ENCODE assay signal across 12 cellular contexts in genomic region chr1:151867785-151868403, GRCh38. TPM values are rescaled to one million over a fixed set of nuclear protein-coding genes. Genes with fewer than 3 reads are reported as not detected.
A peak's percentile ranks its signal among the peaks of the same experiment; 100 is the strongest.
DNase-seq lines count a peak whose midpoint lies in the region; ATAC-seq and TF ChIP-seq lines count a peak whose summit lies in the region.
"Had no signal": no experiment of that assay in that cellular context is flagged by ENCODE, and none has a peak within 500 bp of the region (broad histone marks: within the 10 kb centered on the region; RNA-seq: fewer than 3 reads in every experiment).

No MANE protein-coding gene starts in this region.

- no peaks in the 10 kb centered on the region for H3K27me3 Mint-ChIP-seq in activated naive CD8-positive, alpha-beta T cell
- H3K27me3 Mint-ChIP-seq in activated naive CD8-positive, alpha-beta T cell treated with anti-CD3 and anti-CD28 coated beads for 36 hours: no peaks in the 10 kb centered on the region

- ATAC-seq in thoracic aorta (ENCODE audit: insufficient number of reproducible peaks, low FRiP score, low read depth) (peak; percentile 36), GM21367 (IDR thresholded peaks at IDR 0.05; ENCODE audit: unreplicated experiment) (no peak)
- ATAC-seq: Panc1 had no signal

- H3K9me3 Mint-ChIP-seq in activated naive CD8-positive, alpha-beta T cell (ENCODE audit: low read depth): no peaks in the 10 kb centered on the region
- no peaks in the 10 kb centered on the region for H3K9me3 Mint-ChIP-seq in activated naive CD8-positive, alpha-beta T cell treated with anti-CD3 and anti-CD28 coated beads for 36 hours
- H3K9me3 Mint-ChIP-seq: brain had no signal

- peak overlapping the region; percentile 5 for H3K27ac Mint-ChIP-seq in activated naive CD8-positive, alpha-beta T cell
- H3K27ac Mint-ChIP-seq in activated naive CD8-positive, alpha-beta T cell treated with anti-CD3 and anti-CD28 coated beads for 36 hours: no peak overlapping the region
- H3K27ac Mint-ChIP-seq: brain had no signal

- no peaks in the 10 kb centered on the region for H3K27me3 ChIP-seq in thoracic aorta (replicated peaks; ENCODE audit: insufficient read depth)
- H3K27me3 ChIP-seq: BLaER1 treated with 17β-estradiol and CSF1 and Interleukin-3, amounts not matched to agents 10 nM and 100 nM had no signal

- no peaks in the 10 kb centered on the region for H3K9me3 ChIP-seq in thoracic aorta
- H3K9me3 ChIP-seq: BLaER1 treated with 17β-estradiol and CSF1 and Interleukin-3, amounts not matched to agents 10 nM and 100 nM had no signal

- POLR2A ChIA-PET in RWPE1 (lab: Yijun Ruan, JAX; ENCODE audit: low non-redundant PET): no interaction called here

- H3K4me3 ChIP-seq in fibroblast of mammary gland (ENCODE audit: control insufficient read depth, low read depth, low read length) (no peak overlapping the region), thoracic aorta (no peak overlapping the region)
- H3K4me3 ChIP-seq: BLaER1 treated with 17β-estradiol and CSF1 and Interleukin-3, amounts not matched to agents 10 nM and 100 nM had no signal

- H3K4me3 Mint-ChIP-seq in activated naive CD8-positive, alpha-beta T cell: no peak overlapping the region
- no peak overlapping the region for H3K4me3 Mint-ChIP-seq in activated naive CD8-positive, alpha-beta T cell treated with anti-CD3 and anti-CD28 coated beads for 36 hours
- H3K4me3 Mint-ChIP-seq: brain had no signal

- H3K36me3 ChIP-seq in thoracic aorta: no peaks in the 10 kb centered on the region
- H3K36me3 ChIP-seq: BLaER1 treated with 17β-estradiol and CSF1 and Interleukin-3, amounts not matched to agents 10 nM and 100 nM had no signal

- H3K4me1 ChIP-seq in thoracic aorta (ENCODE audit: control insufficient read depth in 1 of 2, low read depth in 2 of 2): no peaks in the 10 kb centered on the region

- H3K36me3 Mint-ChIP-seq in activated naive CD8-positive, alpha-beta T cell: no peaks in the 10 kb centered on the region
- H3K36me3 Mint-ChIP-seq in activated naive CD8-positive, alpha-beta T cell treated with anti-CD3 and anti-CD28 coated beads for 36 hours: no peaks in the 10 kb centered on the region
- H3K36me3 Mint-ChIP-seq: brain had no signal

- H3K27ac ChIP-seq in RWPE1: peak overlapping the region; percentile 69
- no peak overlapping the region for H3K27ac ChIP-seq in thoracic aorta

- CTCF ChIA-PET in RWPE1 (lab: Yijun Ruan, JAX): interaction anchor here (0.6 kb wide), 1 partner anchor 341 kb away, joined by 3 read pairs; no protein-coding TSS in a partner anchor

- H3K4me1 Mint-ChIP-seq in activated naive CD8-positive, alpha-beta T cell (ENCODE audit: low read depth): peaks cover 7% of the 10 kb centered on the region
- peaks cover 5% of the 10 kb centered on the region for H3K4me1 Mint-ChIP-seq in activated naive CD8-positive, alpha-beta T cell treated with anti-CD3 and anti-CD28 coated beads for 36 hours
- H3K4me1 Mint-ChIP-seq: brain had no signal

- no peak for DNase-seq in activated naive CD8-positive, alpha-beta T cell treated with anti-CD3 and anti-CD28 coated beads for 36 hours
- peak; percentile 34 for DNase-seq in RWPE1 (ENCODE audit: low spot score)
- peak; percentile 90 for DNase-seq in fibroblast of mammary gland (ENCODE audit: low read depth)
- no peak for DNase-seq in thoracic aorta (ENCODE audit: low spot score)
- no peak for DNase-seq in DMS53 (lab: John Stamatoyannopoulos, UW)
- DNase-seq in KG1 (lab: John Stamatoyannopoulos, UW): no peak
- DNase-seq: activated CD4-positive, alpha-beta T cell treated with anti-CD3 and anti-CD28 coated beads for 4 hours had no signal

- TF ChIP-seq CTCF in RWPE1 (conservative IDR thresholded peaks at IDR 0.05; ENCODE audit: low read depth): no peak
- TF ChIP-seq CTCF in fibroblast of mammary gland (conservative IDR thresholded peaks at IDR 0.05; ENCODE audit: control insufficient read depth, insufficient read depth, low read depth, low read length): no peak
- TF ChIP-seq CTCF in thoracic aorta (IDR thresholded peaks at IDR 0.05): no peak

RNA-seq across cellular contexts. Expression of gene THEM5, which starts 14.4 kb away (rescaled TPM):
- total RNA-seq in activated naive CD8-positive, alpha-beta T cell treated with anti-CD3 and anti-CD28 coated beads for 36 hours: not detected
- total RNA-seq in thoracic aorta: not detected

RNA-seq across cellular contexts. Expression of gene C2CD4D, which starts 28.3 kb away (rescaled TPM):
- under 1 TPM; 0.68 to 0.76 TPM for total RNA-seq in activated naive CD8-positive, alpha-beta T cell treated with anti-CD3 and anti-CD28 coated beads for 36 hours
- total RNA-seq in thoracic aorta: not detected

RNA-seq across cellular contexts. Expression of gene RORC, which starts 36.3 kb away (rescaled TPM):
- total RNA-seq in activated naive CD8-positive, alpha-beta T cell treated with anti-CD3 and anti-CD28 coated beads for 36 hours: under 1 TPM; 0.06 to 0.12 TPM
- total RNA-seq in thoracic aorta: not detected

RNA-seq across cellular contexts. Expression of gene THEM4, which starts 41.4 kb away (rescaled TPM):
- 10 to 100 TPM; 32.9 to 34.2 TPM for total RNA-seq in activated naive CD8-positive, alpha-beta T cell treated with anti-CD3 and anti-CD28 coated beads for 36 hours
- total RNA-seq in thoracic aorta: 10 to 100 TPM in 1 of 2 donors, 1 to 10 TPM in 1; 7.7 to 23.3 TPM

Comparison
In these comparisons a context has a peak if more than half of its experiments do, and no peak if none do; other contexts are left out.
1. DNase-seq: peak in RWPE1 (single experiment) and fibroblast of mammary gland (single experiment); none in activated naive CD8-positive, alpha-beta T cell treated with anti-CD3 and anti-CD28 coated beads for 36 hours (single experiment), thoracic aorta (single experiment), DMS53 (single experiment) and KG1 (single experiment).